In genomic region chr19:10691883-10692282, GRCh38 we compare ENCODE assay signal across 2 cellular contexts.
TF ChIP-seq lines count a peak whose summit lies in the region.

No MANE protein-coding gene starts in this region.

TF ChIP-seq in HCT116, 20 proteins besides CTCF, POLR2A, EP300 and RAD21:
- peak; percentile 53; the same call in 1 of the 2 replicates for TF ChIP-seq POLR2AphosphoS5 (IDR thresholded peaks at IDR 0.05; ENCODE audit: low read depth, low read length)
- no peak for TF ChIP-seq ATF3 (IDR thresholded peaks at IDR 0.05)
- no peak for TF ChIP-seq ZBTB33 (IDR thresholded peaks at IDR 0.05; ENCODE audit: extremely low read depth, insufficient replicate concordance, low read length)
- TF ChIP-seq EGR1 (IDR thresholded peaks at IDR 0.05; ENCODE audit: low read depth): no peak
- no peak for TF ChIP-seq REST (IDR thresholded peaks at IDR 0.05; ENCODE audit: low read depth)

TF ChIP-seq in H1, 55 proteins besides CTCF, POLR2A, EP300 and RAD21:
- TF ChIP-seq POLR2AphosphoS5 (IDR thresholded peaks at IDR 0.05; ENCODE audit: low read depth, low read length) (peak; percentile 85), BRCA1 (IDR thresholded peaks at IDR 0.05; ENCODE audit: low read depth, low read length) (no peak)
